In genomic region chr10:27464993-27465392, GRCh38 we compare ENCODE assay signal across 9 cellular contexts. TPM values are rescaled to one million over a fixed set of nuclear protein-coding genes. Genes with fewer than 3 reads are reported as not detected.
DNase-seq lines count a peak whose midpoint lies in the region; ATAC-seq lines count a peak whose summit lies in the region.
"Had no signal": no experiment of that assay in that cellular context is flagged by ENCODE, and none has a peak within 500 bp of the region (broad histone marks: within the 10 kb centered on the region; RNA-seq: fewer than 3 reads in every experiment).

No MANE protein-coding gene starts in this region.

- no peak overlapping the region for H2BK12ac ChIP-seq in neuronal stem cell (ENCODE audit: low read length)

- H2BK5ac ChIP-seq in neuronal stem cell (ENCODE audit: low read length): no peak overlapping the region

- CTCF ChIA-PET in activated naive CD4-positive, alpha-beta T cell treated with anti-CD3 and anti-CD28 coated beads for 36 hours (lab: Charles Lee): no interaction called here

- H4K8ac ChIP-seq in neuronal stem cell (ENCODE audit: low read depth, low read length): no peak overlapping the region

- no peaks in the 10 kb centered on the region for H3K9me3 ChIP-seq in neuronal stem cell (replicated peaks in 1 of 2; ENCODE audit: control insufficient read depth in 2 of 2, insufficient read depth in 1 of 2, low read depth in 1 of 2, low read length in 2 of 2)

- no CpG with 5 or more reads among the region's 3 CpGs for WGBS in neuronal stem cell (ENCODE audit: extremely low coverage in 2 of 2, insufficient read length in 2 of 2, insufficient replicate concordance in 1 of 2), 2 donors

- H3K79me1 ChIP-seq in neuronal stem cell (ENCODE audit: low read depth, low read length): no peaks in the 10 kb centered on the region

- no peak overlapping the region for H3K27ac ChIP-seq in neuronal stem cell (replicated peaks; ENCODE audit: low read length)

- DNase-seq in activated naive CD4-positive, alpha-beta T cell treated with anti-CD3 and anti-CD28 coated beads for 36 hours: peak; percentile 28
- no peak for DNase-seq in activated naive CD4-positive, alpha-beta T cell treated with anti-CD3 and anti-CD28 coated beads, Interleukin-2, amount 50 U/mL, for 16 hours
- no peak for DNase-seq in stimulated activated naive CD8-positive, alpha-beta T cell treated with anti-CD3 and anti-CD28 coated beads, Interleukin-15, Interleukin-2, amounts not matched to agents 100 U/mL and 50 U/mL, for 24 hours
- DNase-seq in neuronal stem cell (ENCODE audit: low spot score): no peak
- no peak for DNase-seq in nucleus accumbens (lab: John Stamatoyannopoulos, UW)
- DNase-seq in NCI-H1417 treated with DMSO at 0.1 percent for 48 hours (lab: John Stamatoyannopoulos, UW): no peak
- DNase-seq: NCI-H446 had no signal

- H3K14ac ChIP-seq in neuronal stem cell (ENCODE audit: low read length): no peak overlapping the region

- intact Hi-C loops in activated naive CD4-positive, alpha-beta T cell treated with anti-CD3 and anti-CD28 coated beads for 36 hours (cut with micrococcal nuclease): loop anchor here (1.0 kb wide), 1 partner anchor 39 kb away; the partner anchor contains the start of gene RAB18

- H2AFZ ChIP-seq in neuronal stem cell (ENCODE audit: low read length): no peak overlapping the region

- H3K4me1 ChIP-seq in neuronal stem cell (ENCODE audit: control insufficient read depth in 2 of 2, insufficient read depth in 1 of 2, low read depth in 1 of 2, low read length in 2 of 2): no peaks in the 10 kb centered on the region

- ATAC-seq in HG03175 (IDR thresholded peaks at IDR 0.05; ENCODE audit: unreplicated experiment): peak; percentile 59
- peak; percentile 57 for ATAC-seq in stimulated activated naive CD8-positive, alpha-beta T cell treated with anti-CD3 and anti-CD28 coated beads, Interleukin-15, Interleukin-2, amounts not matched to agents 100 U/mL and 50 U/mL, for 24 hours

- no peak overlapping the region for H3K4me3 ChIP-seq in neuronal stem cell (ENCODE audit: low read length in 2 of 2)

- no peak overlapping the region for H3K4me2 ChIP-seq in neuronal stem cell (ENCODE audit: insufficient read depth, low read length, poor library complexity, severe bottlenecking)

- H3K4ac ChIP-seq in neuronal stem cell (ENCODE audit: low read length): no peak overlapping the region

- H3K36me3 ChIP-seq in neuronal stem cell (replicated peaks in 1 of 2; ENCODE audit: control insufficient read depth in 2 of 2, insufficient read depth in 2 of 2, low read length in 2 of 2): no peaks in the 10 kb centered on the region

- no peak overlapping the region for H2AK5ac ChIP-seq in neuronal stem cell (ENCODE audit: low read depth, low read length)

- H2BK120ac ChIP-seq in neuronal stem cell (ENCODE audit: low read depth, low read length): no peak overlapping the region

- H3K18ac ChIP-seq in neuronal stem cell (ENCODE audit: low read length): no peak overlapping the region

- no peaks in the 10 kb centered on the region for H3K9me3 Mint-ChIP-seq in activated naive CD4-positive, alpha-beta T cell treated with anti-CD3 and anti-CD28 coated beads for 36 hours
- peaks cover 3% of the 10 kb centered on the region for H3K9me3 Mint-ChIP-seq in T-helper 1 cell treated with Interleukin-12 subunit alpha and Interleukin-12 subunit beta and Interleukin-4 antibody, amounts not matched to agents 30 μg/mL and 1 μg/mL, for 36 hours

- H3K27me3 ChIP-seq in neuronal stem cell (ENCODE audit: control insufficient read depth in 3 of 3, insufficient read depth in 3 of 3, low read depth in 1 of 3, low read length in 3 of 3): peaks cover 0 to 4% (median 0%) of the 10 kb centered on the region in 3 experiments

- H3K36me3 Mint-ChIP-seq in activated naive CD4-positive, alpha-beta T cell treated with anti-CD3 and anti-CD28 coated beads for 36 hours (ENCODE audit: low read depth): no peaks in the 10 kb centered on the region
- peaks cover 5% of the 10 kb centered on the region for H3K36me3 Mint-ChIP-seq in T-helper 1 cell treated with Interleukin-12 subunit alpha and Interleukin-12 subunit beta and Interleukin-4 antibody, amounts not matched to agents 30 μg/mL and 1 μg/mL, for 36 hours (ENCODE audit: low read depth)

- no peak overlapping the region for H2BK15ac ChIP-seq in neuronal stem cell (ENCODE audit: low read length)

- no peak overlapping the region for H4K91ac ChIP-seq in neuronal stem cell (ENCODE audit: low read depth, low read length, poor library complexity)

- peaks cover 25% of the 10 kb centered on the region for H3K4me1 Mint-ChIP-seq in activated naive CD4-positive, alpha-beta T cell treated with anti-CD3 and anti-CD28 coated beads for 36 hours (ENCODE audit: low read depth)
- H3K4me1 Mint-ChIP-seq in T-helper 1 cell treated with Interleukin-12 subunit alpha and Interleukin-12 subunit beta and Interleukin-4 antibody, amounts not matched to agents 30 μg/mL and 1 μg/mL, for 36 hours (ENCODE audit: low read depth): peaks cover 30% of the 10 kb centered on the region

- H3K23ac ChIP-seq in neuronal stem cell (ENCODE audit: low read depth, low read length, poor library complexity): no peak overlapping the region

- H3K27me3 Mint-ChIP-seq in activated naive CD4-positive, alpha-beta T cell treated with anti-CD3 and anti-CD28 coated beads for 36 hours (ENCODE audit: low read depth): no peaks in the 10 kb centered on the region
- no peaks in the 10 kb centered on the region for H3K27me3 Mint-ChIP-seq in T-helper 1 cell treated with Interleukin-12 subunit alpha and Interleukin-12 subunit beta and Interleukin-4 antibody, amounts not matched to agents 30 μg/mL and 1 μg/mL, for 36 hours (ENCODE audit: low read depth)

- H3K9ac ChIP-seq in neuronal stem cell (ENCODE audit: low read depth, low read length, poor library complexity): no peak overlapping the region

- peak overlapping the region; percentile 22 for H3K4me3 Mint-ChIP-seq in activated naive CD4-positive, alpha-beta T cell treated with anti-CD3 and anti-CD28 coated beads for 36 hours
- peak overlapping the region; percentile 32 for H3K4me3 Mint-ChIP-seq in T-helper 1 cell treated with Interleukin-12 subunit alpha and Interleukin-12 subunit beta and Interleukin-4 antibody, amounts not matched to agents 30 μg/mL and 1 μg/mL, for 36 hours

- peak overlapping the region; percentile 27 for H3K27ac Mint-ChIP-seq in activated naive CD4-positive, alpha-beta T cell treated with anti-CD3 and anti-CD28 coated beads for 36 hours
- H3K27ac Mint-ChIP-seq in T-helper 1 cell treated with Interleukin-12 subunit alpha and Interleukin-12 subunit beta and Interleukin-4 antibody, amounts not matched to agents 30 μg/mL and 1 μg/mL, for 36 hours: peak overlapping the region; percentile 89

RNA-seq across cellular contexts. Expression of gene RAB18, which starts 39.1 kb away (rescaled TPM):
- total RNA-seq in activated naive CD4-positive, alpha-beta T cell treated with anti-CD3 and anti-CD28 coated beads for 36 hours: 10 to 100 TPM; 35.4 to 41.3 TPM
- 35.5 TPM for polyA plus RNA-seq in neuronal stem cell (2013, experiment 1 of 2)
- polyA plus RNA-seq in neuronal stem cell (2013, experiment 2 of 2): 33.3 TPM
